In the genomic region with DNA sequence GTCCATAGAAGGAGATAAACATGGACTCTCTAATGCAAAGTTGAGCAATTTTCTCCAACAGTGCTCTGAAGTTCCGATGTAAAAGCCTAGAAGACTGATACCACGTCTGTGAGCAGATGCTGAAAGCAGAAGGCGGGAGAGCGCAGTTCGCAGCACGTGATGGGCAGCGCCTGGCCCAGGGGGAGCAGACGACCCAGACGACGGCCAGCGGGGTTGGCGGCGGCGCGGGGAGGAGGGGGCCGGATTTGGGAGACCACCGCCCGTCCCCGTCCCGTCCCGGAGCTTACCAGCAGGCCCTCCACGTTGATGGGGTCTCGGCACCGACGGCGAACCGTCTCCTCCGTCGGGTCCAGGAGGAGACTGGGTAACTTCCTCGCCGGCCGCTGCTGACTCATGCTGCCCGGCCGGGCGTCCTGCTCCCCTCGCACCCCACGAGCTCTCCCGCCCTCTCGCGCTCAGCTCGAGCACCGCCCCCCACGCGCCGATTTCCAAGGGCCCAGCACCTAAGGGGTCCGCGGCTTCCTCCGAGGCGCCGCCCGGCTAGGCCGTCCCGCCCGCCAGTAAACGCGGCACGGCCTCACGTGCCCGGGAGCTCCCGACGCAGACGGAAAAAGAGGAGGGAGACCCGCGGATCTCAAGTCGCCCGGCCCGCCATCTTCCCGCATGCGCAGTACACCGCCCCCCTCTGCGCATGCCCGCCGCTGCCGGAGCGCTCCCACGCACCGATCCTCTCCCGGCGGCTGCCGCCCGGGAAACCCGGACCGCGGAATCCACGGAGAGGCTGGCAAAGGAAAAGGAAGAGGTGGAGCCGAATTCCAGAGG, we compare ENCODE assay signal across 8 cellular contexts.
A peak's percentile ranks its signal among the peaks of the same experiment; 100 is the strongest.
DNase-seq lines count a peak whose midpoint lies in the region; ATAC-seq lines count a peak whose summit lies in the region.

A gene with protein sequence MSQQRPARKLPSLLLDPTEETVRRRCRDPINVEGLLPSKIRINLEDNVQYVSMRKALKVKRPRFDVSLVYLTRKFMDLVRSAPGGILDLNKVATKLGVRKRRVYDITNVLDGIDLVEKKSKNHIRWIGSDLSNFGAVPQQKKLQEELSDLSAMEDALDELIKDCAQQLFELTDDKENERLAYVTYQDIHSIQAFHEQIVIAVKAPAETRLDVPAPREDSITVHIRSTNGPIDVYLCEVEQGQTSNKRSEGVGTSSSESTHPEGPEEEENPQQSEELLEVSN (minus strand): TSS at position 677 of the 822 bp plus-strand sequence. CDS start 282 bp downstream, at position 395.

- DNase-seq in AML-193 (lab: John Stamatoyannopoulos, UW) (peak; percentile 66 to 68), GM19238 (ENCODE audit: insufficient read length, low spot score) (peak; percentile 83), NCI-H526 treated with DMSO at 0.1 percent for 48 hours (lab: John Stamatoyannopoulos, UW) (peak; percentile 81)
- DNase-seq in activated CD4-positive, alpha-beta T cell treated with anti-CD3 and anti-CD28 coated beads for 48 hours = peak; percentile 91
- DNase-seq in stimulated activated CD4-positive, alpha-beta T cell treated with anti-CD3 and anti-CD28 coated beads, Interleukin-1b, Interleukin-23, amount 100 ng/mL, for 24 hours (ENCODE audit: low read depth in 4 of 4, low spot score in 1 of 4) = peak; percentile 60 to 80 (median 80)

- H3K27ac ChIP-seq in cingulate gyrus (ENCODE audit: low read depth, low read length) = peak within 1 kb of the TSS; percentile 54
- H3K27ac ChIP-seq in layer of hippocampus (ENCODE audit: low read depth, low read length) = peak within 1 kb of the TSS; percentile 80

- ATAC-seq in HG03460 (IDR thresholded peaks at IDR 0.05; ENCODE audit: unreplicated experiment) = peak; percentile 70

- H3K27me3 ChIP-seq in layer of hippocampus (ENCODE audit: control insufficient read depth, insufficient read depth, low read length) = no peaks in the 10 kb centered on the region

Comparison
In these comparisons a context has a peak if more than half of its experiments do, and no peak if none do; other contexts are left out.
1. Peak in every context shown above with its lines: DNase-seq, ATAC-seq and H3K27ac ChIP-seq.